ENCODE assay signal across 7 cellular contexts in the genomic region with DNA sequence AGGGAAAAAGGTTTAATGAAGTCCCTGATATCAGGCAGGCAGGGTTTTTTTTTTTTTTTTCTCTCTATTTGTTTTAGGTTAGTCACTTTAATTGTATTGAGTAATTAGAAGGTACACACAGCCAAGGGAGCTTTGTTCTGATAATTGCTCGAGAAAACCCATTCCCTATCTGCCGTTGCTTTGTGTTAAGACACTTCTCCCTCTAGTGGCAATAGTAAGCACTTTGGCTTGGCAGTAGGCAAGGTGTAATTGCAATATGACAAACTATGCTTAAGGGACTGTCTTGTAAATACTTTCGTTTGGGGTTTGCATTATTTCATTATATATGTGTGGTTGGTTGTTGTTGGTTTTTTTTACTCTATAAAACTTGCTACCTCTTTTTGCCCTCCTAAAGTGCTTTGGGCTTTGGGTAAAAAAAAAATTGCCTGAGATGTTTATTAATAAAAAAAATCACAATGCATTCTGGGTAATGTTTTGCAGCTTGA.
DNase-seq lines count a peak whose midpoint lies in the region; ATAC-seq and TF ChIP-seq lines count a peak whose summit lies in the region.

No MANE protein-coding gene starts in this region.

- TF ChIP-seq POLR2A in heart left ventricle (IDR thresholded peaks at IDR 0.05) = no peak

- in situ Hi-C loops in G401 (cut with HindIII; ENCODE audit: low sequenced_read_pairs) = no loop called here

- TF ChIP-seq CTCF in heart left ventricle (IDR thresholded peaks at IDR 0.05) = peak; percentile 66 to 92 (median 76)

- ATAC-seq in heart left ventricle = peak; percentile 56 to 88 (median 82)
- no peak for ATAC-seq in GM18873 (IDR thresholded peaks at IDR 0.05; ENCODE audit: low FRiP score, unreplicated experiment)

- intact Hi-C loops in heart left ventricle (cut with DNase I) = loop anchor here (1.0 to 10.0 kb wide), 5 partner anchors 165 to 255 kb away; no protein-coding TSS in a partner anchor

- no peaks in the 10 kb centered on the region for H3K27me3 ChIP-seq in heart left ventricle

- no peak overlapping the region for H3K4me3 ChIP-seq in heart left ventricle

- no peaks in the 10 kb centered on the region for H3K9me3 ChIP-seq in heart left ventricle

- 1 to 2% (median 1%) methylated on average over 3 of the region's 3 CpGs for WGBS in heart left ventricle, 4 donors

- peaks cover 0 to 34% (median 10%) of the 10 kb centered on the region in 12 donors for H3K4me1 ChIP-seq in heart left ventricle

- H3K36me3 ChIP-seq in heart left ventricle = peaks cover 0 to 2% (median 0%) of the 10 kb centered on the region in 9 donors

- peak; percentile 86 for DNase-seq in G401 (ENCODE audit: low spot score)
- DNase-seq in HuH-7.5 (ENCODE audit: low spot score) = peak; percentile 22
- DNase-seq in NOMO-1 treated with DMSO at 0.1 percent for 48 hours (lab: John Stamatoyannopoulos, UW; ENCODE audit: unreplicated experiment) = peak; percentile 90
- peak; percentile 78 for DNase-seq in amniotic epithelial cell (ENCODE audit: low read depth)
- peak in 2 of 5 donors; percentile 23 to 27 for DNase-seq in heart left ventricle
- peak; percentile 72 for DNase-seq in retina

- no peak overlapping the region for H3K27ac ChIP-seq in heart left ventricle
